8 cellular contexts compared by ENCODE assay signal in the genomic region with DNA sequence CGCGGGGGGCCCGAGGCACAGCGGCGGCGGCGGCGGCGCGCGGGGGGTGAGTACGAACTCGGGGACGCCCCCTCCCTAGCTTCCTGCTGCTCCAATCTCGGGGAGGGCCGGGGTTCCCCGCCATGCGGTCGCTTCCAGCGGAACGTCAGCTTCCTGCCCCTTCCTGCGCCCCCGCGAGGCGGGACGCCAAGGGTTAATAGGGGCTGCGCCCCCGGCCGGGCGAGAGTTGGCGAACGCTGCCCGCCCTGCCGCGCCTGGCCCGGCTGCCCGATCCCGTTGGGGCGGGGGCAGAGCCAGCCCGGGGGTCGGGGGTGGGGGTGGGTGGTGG.
DNase-seq lines count a peak whose midpoint lies in the region; ATAC-seq lines count a peak whose summit lies in the region.

No MANE protein-coding gene starts in this region.

- H3K27ac ChIP-seq in iPS-20b (ENCODE audit: low read length): no peak overlapping the region

- peak; percentile 14 for DNase-seq in activated naive CD4-positive, alpha-beta T cell treated with anti-CD3 and anti-CD28 coated beads, Interleukin-2, amount 50 U/mL, for 16 hours
- DNase-seq in stimulated activated CD8-positive, alpha-beta memory T cell treated with anti-CD3 and anti-CD28 coated beads, Interleukin-4, amount 100 ng/mL, for 48 hours: peak; percentile 41
- DNase-seq in hypothalamus (lab: John Stamatoyannopoulos, UW) (no peak), islet precursor cell (no peak), AML-193 (lab: John Stamatoyannopoulos, UW) (no peak)

- peak; percentile 3 for ATAC-seq in HG03354 (IDR thresholded peaks at IDR 0.05; ENCODE audit: poor library complexity, severe bottlenecking, unreplicated experiment)
- ATAC-seq in GM18520 (IDR thresholded peaks at IDR 0.05; ENCODE audit: unreplicated experiment): no peak

- no peaks in the 10 kb centered on the region for H3K36me3 ChIP-seq in iPS-20b (ENCODE audit: insufficient read depth, low read depth, low read length)

- no peaks in the 10 kb centered on the region for H3K9me3 ChIP-seq in iPS-20b (ENCODE audit: insufficient read depth, low read depth, low read length)

- peaks cover 66% of the 10 kb centered on the region for H3K27me3 ChIP-seq in iPS-20b (ENCODE audit: insufficient read depth, low read length)

- peak overlapping the region; percentile 70; the same call in 1 of the 2 replicates for H3K4me3 ChIP-seq in iPS-20b (ENCODE audit: low read length)

- H3K4me1 ChIP-seq in iPS-20b (ENCODE audit: insufficient read depth, low read length): peaks cover 14% of the 10 kb centered on the region

- H3K9ac ChIP-seq in iPS-20b (ENCODE audit: low read depth, low read length): no peak overlapping the region

Comparison
In these comparisons a context has a peak if more than half of its experiments do, and no peak if none do; other contexts are left out.
1. DNase-seq: peak in activated naive CD4-positive, alpha-beta T cell treated with anti-CD3 and anti-CD28 coated beads, Interleukin-2, amount 50 U/mL, for 16 hours (single experiment) and stimulated activated CD8-positive, alpha-beta memory T cell treated with anti-CD3 and anti-CD28 coated beads, Interleukin-4, amount 100 ng/mL, for 48 hours (single experiment); none in hypothalamus (0 of 51), islet precursor cell (single experiment) and AML-193 (0 of 2).